1 cellular context compared by ENCODE assay signal in genomic region chr17:56833023-56833811, GRCh38.
A peak's percentile ranks its signal among the peaks of the same experiment; 100 is the strongest.
TF ChIP-seq lines count a peak whose summit lies in the region.

No MANE protein-coding gene starts in this region.

TF ChIP-seq in HepG2, 621 proteins besides CTCF, POLR2A, EP300 and RAD21 (continued from another document and continues in another):
- TF ChIP-seq THRA (CRISPR knock-in tag; IDR thresholded peaks at IDR 0.05; ENCODE audit: borderline replicate concordance): no peak
- no peak for TF ChIP-seq DMTF1 (CRISPR knock-in tag; IDR thresholded peaks at IDR 0.05)
- TF ChIP-seq ZNF224 (CRISPR knock-in tag; IDR thresholded peaks at IDR 0.05): no peak
- TF ChIP-seq ZNF704 (CRISPR knock-in tag; IDR thresholded peaks at IDR 0.05; ENCODE audit: borderline replicate concordance): no peak
- no peak for TF ChIP-seq TCF7L2 (IDR thresholded peaks at IDR 0.05; ENCODE audit: low read depth, low read length)
- no peak for TF ChIP-seq HIVEP1 (CRISPR knock-in tag; IDR thresholded peaks at IDR 0.05)
- TF ChIP-seq FOXK2 (IDR thresholded peaks at IDR 0.05): no peak
- TF ChIP-seq SIN3B (IDR thresholded peaks at IDR 0.05; ENCODE audit: low read length): no peak
- TF ChIP-seq GRHL1 (CRISPR knock-in tag; conservative IDR thresholded peaks at IDR 0.05): no peak
- TF ChIP-seq ZNF143 (CRISPR knock-in tag; IDR thresholded peaks at IDR 0.05): no peak
- no peak for TF ChIP-seq NCOA5 (CRISPR knock-in tag; IDR thresholded peaks at IDR 0.05)
- TF ChIP-seq ZSCAN20 (CRISPR knock-in tag; IDR thresholded peaks at IDR 0.05; ENCODE audit: borderline replicate concordance): no peak
- no peak for TF ChIP-seq PTBP1 (IDR thresholded peaks at IDR 0.05; ENCODE audit: low read depth, low read length, poor library complexity, severe bottlenecking)
- TF ChIP-seq ZNF335 (CRISPR knock-in tag; IDR thresholded peaks at IDR 0.05): no peak
- no peak for TF ChIP-seq FIP1L1 (IDR thresholded peaks at IDR 0.05; ENCODE audit: borderline replicate concordance, insufficient read depth, low read depth, low read length)
- no peak for TF ChIP-seq NAIF1 (CRISPR knock-in tag; IDR thresholded peaks at IDR 0.05; ENCODE audit: borderline replicate concordance)
- no peak for TF ChIP-seq ZSCAN9 (CRISPR knock-in tag; IDR thresholded peaks at IDR 0.05; ENCODE audit: borderline replicate concordance)
- TF ChIP-seq SRF (IDR thresholded peaks at IDR 0.05; ENCODE audit: low read depth, low read length): no peak
- TF ChIP-seq ZFP36L2 (CRISPR knock-in tag; IDR thresholded peaks at IDR 0.05): no peak
- TF ChIP-seq HNRNPUL1 (IDR thresholded peaks at IDR 0.05; ENCODE audit: low read depth, low read length): no peak
- no peak for TF ChIP-seq EZH2 (conservative IDR thresholded peaks at IDR 0.05; ENCODE audit: low read depth, low read length)
- TF ChIP-seq ZSCAN29 (CRISPR knock-in tag; conservative IDR thresholded peaks at IDR 0.05): peak; percentile 93
- no peak for TF ChIP-seq ZNF282 (IDR thresholded peaks at IDR 0.05; ENCODE audit: partially characterized antibody)
- TF ChIP-seq BRCA1 (CRISPR knock-in tag; IDR thresholded peaks at IDR 0.05): no peak
- peak; percentile 44; the same call in 1 of the 2 replicates for TF ChIP-seq MYPOP (CRISPR knock-in tag; IDR thresholded peaks at IDR 0.05)
- 0 out of 2 replicates have a peak, but pooled peaks have one; percentile 24 for TF ChIP-seq MIXL1 (CRISPR knock-in tag; IDR thresholded peaks at IDR 0.05)
- TF ChIP-seq ZNF414 (CRISPR knock-in tag; IDR thresholded peaks at IDR 0.05): peak; percentile 72; the same call in 1 of the 2 replicates
- TF ChIP-seq ZNF574 (CRISPR knock-in tag; IDR thresholded peaks at IDR 0.05): peak; percentile 13
- no peak for TF ChIP-seq RARA (CRISPR knock-in tag; IDR thresholded peaks at IDR 0.05)
- no peak for TF ChIP-seq SRSF9 (IDR thresholded peaks at IDR 0.05; ENCODE audit: borderline replicate concordance, insufficient read depth, low read depth, low read length, poor library complexity, severe bottlenecking)
- TF ChIP-seq HNF1B (CRISPR knock-in tag; IDR thresholded peaks at IDR 0.05): peak; percentile 54; the same call in 1 of the 2 replicates
- TF ChIP-seq SP140L (CRISPR knock-in tag; IDR thresholded peaks at IDR 0.05; ENCODE audit: borderline replicate concordance): no peak
- TF ChIP-seq HDAC1 (CRISPR knock-in tag; IDR thresholded peaks at IDR 0.05): no peak
- TF ChIP-seq ATF4 (CRISPR knock-in tag; IDR thresholded peaks at IDR 0.05): no peak
- no peak for TF ChIP-seq ZNF629 (CRISPR knock-in tag; conservative IDR thresholded peaks at IDR 0.05)
- TF ChIP-seq SOX5 (CRISPR knock-in tag; IDR thresholded peaks at IDR 0.05; ENCODE audit: borderline replicate concordance): no peak
- TF ChIP-seq CHD4 (IDR thresholded peaks at IDR 0.05; ENCODE audit: borderline replicate concordance, low read length): no peak
- peak; percentile 80; the same call in 1 of the 2 replicates for TF ChIP-seq ZNF777 (CRISPR knock-in tag; IDR thresholded peaks at IDR 0.05)
- no peak for TF ChIP-seq MAFF (IDR thresholded peaks at IDR 0.05; ENCODE audit: low read depth, low read length)
- TF ChIP-seq MED1 (CRISPR knock-in tag; IDR thresholded peaks at IDR 0.05): no peak
- TF ChIP-seq ZNF382 (CRISPR knock-in tag; IDR thresholded peaks at IDR 0.05; ENCODE audit: borderline replicate concordance): no peak
- TF ChIP-seq RFXAP (CRISPR knock-in tag; IDR thresholded peaks at IDR 0.05; ENCODE audit: borderline replicate concordance): no peak
- TF ChIP-seq ZNF234 (CRISPR knock-in tag; conservative IDR thresholded peaks at IDR 0.05): no peak
- TF ChIP-seq ZNF441 (CRISPR knock-in tag; IDR thresholded peaks at IDR 0.05; ENCODE audit: borderline replicate concordance): no peak; the same call in 1 of the 2 replicates
- TF ChIP-seq XBP1 (CRISPR knock-in tag; IDR thresholded peaks at IDR 0.05): no peak
- no peak for TF ChIP-seq MNT (IDR thresholded peaks at IDR 0.05)
- TF ChIP-seq ZXDC (CRISPR knock-in tag; IDR thresholded peaks at IDR 0.05): no peak
- TF ChIP-seq ZNF557 (CRISPR knock-in tag; IDR thresholded peaks at IDR 0.05): no peak
